In genomic region chr14:21556378-21557083, GRCh38 we compare ENCODE assay signal across 1 cellular context.
TF ChIP-seq lines count a peak whose summit lies in the region.

No MANE protein-coding gene starts in this region.

TF ChIP-seq in HepG2, 621 proteins besides CTCF, POLR2A, EP300 and RAD21 (continued from another document and continues in another):
- TF ChIP-seq ZNF770 (CRISPR knock-in tag; IDR thresholded peaks at IDR 0.05), result peak; percentile 56; the same call in 1 of the 2 replicates
- TF ChIP-seq DMAP1 (CRISPR knock-in tag; IDR thresholded peaks at IDR 0.05), result no peak
- no peak for TF ChIP-seq TBX2 (CRISPR knock-in tag; IDR thresholded peaks at IDR 0.05; ENCODE audit: borderline replicate concordance)
- TF ChIP-seq ZNF207 (IDR thresholded peaks at IDR 0.05; ENCODE audit: borderline replicate concordance), result no peak
- TF ChIP-seq ATF1 (CRISPR knock-in tag; IDR thresholded peaks at IDR 0.05), result no peak
- TF ChIP-seq ZNF670 (CRISPR knock-in tag; IDR thresholded peaks at IDR 0.05; ENCODE audit: borderline replicate concordance), result 0 out of 2 replicates have a peak, but pooled peaks have one; percentile 0
- no peak for TF ChIP-seq KDM1A (CRISPR knock-in tag; IDR thresholded peaks at IDR 0.05)
- TF ChIP-seq MBNL3 (CRISPR knock-in tag; conservative IDR thresholded peaks at IDR 0.05), result no peak
- TF ChIP-seq, protein P1, sequence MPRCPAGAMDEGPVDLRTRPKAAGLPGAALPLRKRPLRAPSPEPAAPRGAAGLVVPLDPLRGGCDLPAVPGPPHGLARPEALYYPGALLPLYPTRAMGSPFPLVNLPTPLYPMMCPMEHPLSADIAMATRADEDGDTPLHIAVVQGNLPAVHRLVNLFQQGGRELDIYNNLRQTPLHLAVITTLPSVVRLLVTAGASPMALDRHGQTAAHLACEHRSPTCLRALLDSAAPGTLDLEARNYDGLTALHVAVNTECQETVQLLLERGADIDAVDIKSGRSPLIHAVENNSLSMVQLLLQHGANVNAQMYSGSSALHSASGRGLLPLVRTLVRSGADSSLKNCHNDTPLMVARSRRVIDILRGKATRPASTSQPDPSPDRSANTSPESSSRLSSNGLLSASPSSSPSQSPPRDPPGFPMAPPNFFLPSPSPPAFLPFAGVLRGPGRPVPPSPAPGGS (CRISPR knock-in tag; IDR thresholded peaks at IDR 0.05), result no peak
- no peak for TF ChIP-seq HNRNPLL (IDR thresholded peaks at IDR 0.05; ENCODE audit: low read depth, low read length, poor library complexity, severe bottlenecking)
- no peak for TF ChIP-seq PHB2 (IDR thresholded peaks at IDR 0.05; ENCODE audit: partially characterized antibody)
- no peak for TF ChIP-seq ZFP41 (CRISPR knock-in tag; IDR thresholded peaks at IDR 0.05; ENCODE audit: borderline replicate concordance)
- no peak for TF ChIP-seq PBX2 (CRISPR knock-in tag; IDR thresholded peaks at IDR 0.05)
- no peak for TF ChIP-seq TOPORS (CRISPR knock-in tag; IDR thresholded peaks at IDR 0.05)
- no peak for TF ChIP-seq HOXA7 (CRISPR knock-in tag; IDR thresholded peaks at IDR 0.05)
- TF ChIP-seq, protein P2, sequence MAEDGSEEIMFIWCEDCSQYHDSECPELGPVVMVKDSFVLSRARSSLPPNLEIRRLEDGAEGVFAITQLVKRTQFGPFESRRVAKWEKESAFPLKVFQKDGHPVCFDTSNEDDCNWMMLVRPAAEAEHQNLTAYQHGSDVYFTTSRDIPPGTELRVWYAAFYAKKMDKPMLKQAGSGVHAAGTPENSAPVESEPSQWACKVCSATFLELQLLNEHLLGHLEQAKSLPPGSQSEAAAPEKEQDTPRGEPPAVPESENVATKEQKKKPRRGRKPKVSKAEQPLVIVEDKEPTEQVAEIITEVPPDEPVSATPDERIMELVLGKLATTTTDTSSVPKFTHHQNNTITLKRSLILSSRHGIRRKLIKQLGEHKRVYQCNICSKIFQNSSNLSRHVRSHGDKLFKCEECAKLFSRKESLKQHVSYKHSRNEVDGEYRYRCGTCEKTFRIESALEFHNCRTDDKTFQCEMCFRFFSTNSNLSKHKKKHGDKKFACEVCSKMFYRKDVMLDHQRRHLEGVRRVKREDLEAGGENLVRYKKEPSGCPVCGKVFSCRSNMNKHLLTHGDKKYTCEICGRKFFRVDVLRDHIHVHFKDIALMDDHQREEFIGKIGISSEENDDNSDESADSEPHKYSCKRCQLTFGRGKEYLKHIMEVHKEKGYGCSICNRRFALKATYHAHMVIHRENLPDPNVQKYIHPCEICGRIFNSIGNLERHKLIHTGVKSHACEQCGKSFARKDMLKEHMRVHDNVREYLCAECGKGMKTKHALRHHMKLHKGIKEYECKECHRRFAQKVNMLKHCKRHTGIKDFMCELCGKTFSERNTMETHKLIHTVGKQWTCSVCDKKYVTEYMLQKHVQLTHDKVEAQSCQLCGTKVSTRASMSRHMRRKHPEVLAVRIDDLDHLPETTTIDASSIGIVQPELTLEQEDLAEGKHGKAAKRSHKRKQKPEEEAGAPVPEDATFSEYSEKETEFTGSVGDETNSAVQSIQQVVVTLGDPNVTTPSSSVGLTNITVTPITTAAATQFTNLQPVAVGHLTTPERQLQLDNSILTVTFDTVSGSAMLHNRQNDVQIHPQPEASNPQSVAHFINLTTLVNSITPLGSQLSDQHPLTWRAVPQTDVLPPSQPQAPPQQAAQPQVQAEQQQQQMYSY (CRISPR knock-in tag; IDR thresholded peaks at IDR 0.05), result no peak
- no peak for TF ChIP-seq JUNB (CRISPR knock-in tag; IDR thresholded peaks at IDR 0.05; ENCODE audit: borderline replicate concordance)
- TF ChIP-seq SNAPC4 (CRISPR knock-in tag; IDR thresholded peaks at IDR 0.05), result no peak
- TF ChIP-seq ZKSCAN1 (IDR thresholded peaks at IDR 0.05; ENCODE audit: low read length), result no peak
- TF ChIP-seq, protein P3, sequence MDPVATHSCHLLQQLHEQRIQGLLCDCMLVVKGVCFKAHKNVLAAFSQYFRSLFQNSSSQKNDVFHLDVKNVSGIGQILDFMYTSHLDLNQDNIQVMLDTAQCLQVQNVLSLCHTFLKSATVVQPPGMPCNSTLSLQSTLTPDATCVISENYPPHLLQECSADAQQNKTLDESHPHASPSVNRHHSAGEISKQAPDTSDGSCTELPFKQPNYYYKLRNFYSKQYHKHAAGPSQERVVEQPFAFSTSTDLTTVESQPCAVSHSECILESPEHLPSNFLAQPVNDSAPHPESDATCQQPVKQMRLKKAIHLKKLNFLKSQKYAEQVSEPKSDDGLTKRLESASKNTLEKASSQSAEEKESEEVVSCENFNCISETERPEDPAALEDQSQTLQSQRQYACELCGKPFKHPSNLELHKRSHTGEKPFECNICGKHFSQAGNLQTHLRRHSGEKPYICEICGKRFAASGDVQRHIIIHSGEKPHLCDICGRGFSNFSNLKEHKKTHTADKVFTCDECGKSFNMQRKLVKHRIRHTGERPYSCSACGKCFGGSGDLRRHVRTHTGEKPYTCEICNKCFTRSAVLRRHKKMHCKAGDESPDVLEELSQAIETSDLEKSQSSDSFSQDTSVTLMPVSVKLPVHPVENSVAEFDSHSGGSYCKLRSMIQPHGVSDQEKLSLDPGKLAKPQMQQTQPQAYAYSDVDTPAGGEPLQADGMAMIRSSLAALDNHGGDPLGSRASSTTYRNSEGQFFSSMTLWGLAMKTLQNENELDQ (CRISPR knock-in tag; IDR thresholded peaks at IDR 0.05; ENCODE audit: borderline replicate concordance), result no peak
- no peak for TF ChIP-seq CHCHD3 (CRISPR knock-in tag; IDR thresholded peaks at IDR 0.05)
- no peak for TF ChIP-seq ZNF546 (CRISPR knock-in tag; conservative IDR thresholded peaks at IDR 0.05)
- TF ChIP-seq ZNF766 (CRISPR knock-in tag; IDR thresholded peaks at IDR 0.05; ENCODE audit: borderline replicate concordance), result no peak
- no peak for TF ChIP-seq ZMYM2 (CRISPR knock-in tag; IDR thresholded peaks at IDR 0.05)
- TF ChIP-seq SP2 (CRISPR knock-in tag; IDR thresholded peaks at IDR 0.05), result no peak
- TF ChIP-seq, protein P4, sequence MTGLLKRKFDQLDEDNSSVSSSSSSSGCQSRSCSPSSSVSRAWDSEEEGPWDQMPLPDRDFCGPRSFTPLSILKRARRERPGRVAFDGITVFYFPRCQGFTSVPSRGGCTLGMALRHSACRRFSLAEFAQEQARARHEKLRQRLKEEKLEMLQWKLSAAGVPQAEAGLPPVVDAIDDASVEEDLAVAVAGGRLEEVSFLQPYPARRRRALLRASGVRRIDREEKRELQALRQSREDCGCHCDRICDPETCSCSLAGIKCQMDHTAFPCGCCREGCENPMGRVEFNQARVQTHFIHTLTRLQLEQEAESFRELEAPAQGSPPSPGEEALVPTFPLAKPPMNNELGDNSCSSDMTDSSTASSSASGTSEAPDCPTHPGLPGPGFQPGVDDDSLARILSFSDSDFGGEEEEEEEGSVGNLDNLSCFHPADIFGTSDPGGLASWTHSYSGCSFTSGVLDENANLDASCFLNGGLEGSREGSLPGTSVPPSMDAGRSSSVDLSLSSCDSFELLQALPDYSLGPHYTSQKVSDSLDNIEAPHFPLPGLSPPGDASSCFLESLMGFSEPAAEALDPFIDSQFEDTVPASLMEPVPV (CRISPR knock-in tag; IDR thresholded peaks at IDR 0.05), result no peak
- TF ChIP-seq, protein P5, sequence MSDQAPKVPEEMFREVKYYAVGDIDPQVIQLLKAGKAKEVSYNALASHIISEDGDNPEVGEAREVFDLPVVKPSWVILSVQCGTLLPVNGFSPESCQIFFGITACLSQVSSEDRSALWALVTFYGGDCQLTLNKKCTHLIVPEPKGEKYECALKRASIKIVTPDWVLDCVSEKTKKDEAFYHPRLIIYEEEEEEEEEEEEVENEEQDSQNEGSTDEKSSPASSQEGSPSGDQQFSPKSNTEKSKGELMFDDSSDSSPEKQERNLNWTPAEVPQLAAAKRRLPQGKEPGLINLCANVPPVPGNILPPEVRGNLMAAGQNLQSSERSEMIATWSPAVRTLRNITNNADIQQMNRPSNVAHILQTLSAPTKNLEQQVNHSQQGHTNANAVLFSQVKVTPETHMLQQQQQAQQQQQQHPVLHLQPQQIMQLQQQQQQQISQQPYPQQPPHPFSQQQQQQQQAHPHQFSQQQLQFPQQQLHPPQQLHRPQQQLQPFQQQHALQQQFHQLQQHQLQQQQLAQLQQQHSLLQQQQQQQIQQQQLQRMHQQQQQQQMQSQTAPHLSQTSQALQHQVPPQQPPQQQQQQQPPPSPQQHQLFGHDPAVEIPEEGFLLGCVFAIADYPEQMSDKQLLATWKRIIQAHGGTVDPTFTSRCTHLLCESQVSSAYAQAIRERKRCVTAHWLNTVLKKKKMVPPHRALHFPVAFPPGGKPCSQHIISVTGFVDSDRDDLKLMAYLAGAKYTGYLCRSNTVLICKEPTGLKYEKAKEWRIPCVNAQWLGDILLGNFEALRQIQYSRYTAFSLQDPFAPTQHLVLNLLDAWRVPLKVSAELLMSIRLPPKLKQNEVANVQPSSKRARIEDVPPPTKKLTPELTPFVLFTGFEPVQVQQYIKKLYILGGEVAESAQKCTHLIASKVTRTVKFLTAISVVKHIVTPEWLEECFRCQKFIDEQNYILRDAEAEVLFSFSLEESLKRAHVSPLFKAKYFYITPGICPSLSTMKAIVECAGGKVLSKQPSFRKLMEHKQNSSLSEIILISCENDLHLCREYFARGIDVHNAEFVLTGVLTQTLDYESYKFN (CRISPR knock-in tag; conservative IDR thresholded peaks at IDR 0.05), result 0 out of 2 replicates have a peak, but pooled peaks have one; percentile 18
- no peak for TF ChIP-seq ZNF773 (CRISPR knock-in tag; IDR thresholded peaks at IDR 0.05; ENCODE audit: borderline replicate concordance)
- TF ChIP-seq ZSCAN20 (CRISPR knock-in tag; IDR thresholded peaks at IDR 0.05; ENCODE audit: borderline replicate concordance), result no peak
- peak; percentile 91 for TF ChIP-seq ZNF24 (IDR thresholded peaks at IDR 0.05)
- TF ChIP-seq, protein P6, sequence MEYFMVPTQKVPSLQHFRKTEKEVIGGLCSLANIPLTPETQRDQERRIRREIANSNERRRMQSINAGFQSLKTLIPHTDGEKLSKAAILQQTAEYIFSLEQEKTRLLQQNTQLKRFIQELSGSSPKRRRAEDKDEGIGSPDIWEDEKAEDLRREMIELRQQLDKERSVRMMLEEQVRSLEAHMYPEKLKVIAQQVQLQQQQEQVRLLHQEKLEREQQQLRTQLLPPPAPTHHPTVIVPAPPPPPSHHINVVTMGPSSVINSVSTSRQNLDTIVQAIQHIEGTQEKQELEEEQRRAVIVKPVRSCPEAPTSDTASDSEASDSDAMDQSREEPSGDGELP (IDR thresholded peaks at IDR 0.05; ENCODE audit: borderline replicate concordance, low read depth), result no peak
- no peak for TF ChIP-seq ZNF841 (CRISPR knock-in tag; IDR thresholded peaks at IDR 0.05; ENCODE audit: borderline replicate concordance)
- TF ChIP-seq, protein P7, sequence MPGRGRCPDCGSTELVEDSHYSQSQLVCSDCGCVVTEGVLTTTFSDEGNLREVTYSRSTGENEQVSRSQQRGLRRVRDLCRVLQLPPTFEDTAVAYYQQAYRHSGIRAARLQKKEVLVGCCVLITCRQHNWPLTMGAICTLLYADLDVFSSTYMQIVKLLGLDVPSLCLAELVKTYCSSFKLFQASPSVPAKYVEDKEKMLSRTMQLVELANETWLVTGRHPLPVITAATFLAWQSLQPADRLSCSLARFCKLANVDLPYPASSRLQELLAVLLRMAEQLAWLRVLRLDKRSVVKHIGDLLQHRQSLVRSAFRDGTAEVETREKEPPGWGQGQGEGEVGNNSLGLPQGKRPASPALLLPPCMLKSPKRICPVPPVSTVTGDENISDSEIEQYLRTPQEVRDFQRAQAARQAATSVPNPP (CRISPR knock-in tag; IDR thresholded peaks at IDR 0.05), result no peak
- TF ChIP-seq ZNF180 (CRISPR knock-in tag; IDR thresholded peaks at IDR 0.05; ENCODE audit: borderline replicate concordance, low read depth), result no peak
